ENCODE assay signal across 10 cellular contexts in the genomic region with DNA sequence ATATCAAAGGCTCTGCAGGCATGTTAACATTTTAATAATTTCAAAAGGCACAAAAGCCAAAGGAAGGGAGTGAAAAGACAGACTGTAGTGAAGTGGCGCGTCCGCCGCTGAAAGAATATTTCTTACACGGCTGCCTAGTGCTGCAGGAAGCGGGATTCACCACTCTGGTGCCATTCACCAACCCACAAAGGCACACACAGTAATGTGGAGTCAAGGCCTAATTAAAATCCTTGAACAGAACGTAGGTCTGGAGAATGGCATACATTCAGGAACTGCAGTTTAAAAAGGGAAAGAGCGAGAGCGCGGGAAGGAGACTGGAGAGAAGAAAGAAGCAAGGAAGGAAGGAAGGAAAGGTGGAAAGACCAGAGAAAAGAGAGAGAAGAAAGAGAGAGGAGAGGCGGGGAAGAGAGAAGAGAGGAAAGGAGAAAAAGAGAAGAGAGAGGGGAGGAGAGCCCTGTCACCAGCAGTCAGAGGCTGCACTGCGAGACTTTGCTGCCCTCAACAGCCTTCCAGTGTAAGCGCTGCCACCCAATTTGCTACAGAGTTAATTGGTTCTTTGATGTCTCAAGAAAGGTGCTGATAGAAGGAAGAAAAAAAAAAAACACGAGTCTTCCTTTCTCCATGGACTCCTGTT.
A peak's percentile ranks its signal among the peaks of the same experiment; 100 is the strongest.
DNase-seq lines count a peak whose midpoint lies in the region; ATAC-seq and TF ChIP-seq lines count a peak whose summit lies in the region.
"Had no signal": no experiment of that assay in that cellular context is flagged by ENCODE, and none has a peak within 500 bp of the region (broad histone marks: within the 10 kb centered on the region; RNA-seq: fewer than 3 reads in every experiment).

No MANE protein-coding gene starts in this region.

- no peaks in the 10 kb centered on the region for H3K9me3 Mint-ChIP-seq in CD8-positive, alpha-beta T cell

- no peak overlapping the region for H3K27ac ChIP-seq in CD8-positive, alpha-beta T cell (ENCODE audit: low read depth, low read length)
- no peak overlapping the region for H3K27ac ChIP-seq in HEK293 (ENCODE audit: extremely low read depth, low read depth, low read length)
- no peak overlapping the region for H3K27ac ChIP-seq in psoas muscle
- H3K27ac ChIP-seq: right lobe of liver had no signal

- ATAC-seq in CD8-positive, alpha-beta T cell = no peak
- ATAC-seq in T-helper 17 cell (peak; percentile 78), HG02588 (IDR thresholded peaks at IDR 0.05; ENCODE audit: unreplicated experiment) (no peak), psoas muscle (no peak), HG03280 (IDR thresholded peaks at IDR 0.05; ENCODE audit: unreplicated experiment) (no peak)

- no peak for DNase-seq in CD8-positive, alpha-beta T cell
- DNase-seq in T-helper 17 cell (no peak), left kidney (ENCODE audit: low read depth, low spot score) (peak; percentile 50), NCI-H187 treated with DMSO at 0.1 percent for 48 hours (lab: John Stamatoyannopoulos, UW) (no peak), psoas muscle (no peak)
- DNase-seq: activated CD4-positive, alpha-beta T cell treated with anti-CD3 and anti-CD28 coated beads for 1 hour; right lobe of liver had no signal

- peaks cover 32% of the 10 kb centered on the region for H3K27me3 Mint-ChIP-seq in CD8-positive, alpha-beta T cell (ENCODE audit: low read depth)
- H3K27me3 Mint-ChIP-seq in T-helper 17 cell = peaks cover 30% of the 10 kb centered on the region

- CTCF ChIA-PET in CD8-positive, alpha-beta T cell (lab: Charles Lee) = no interaction called here
- CTCF ChIA-PET in HEK293 (lab: Yijun Ruan, JAX) = interaction anchor here (0.6 kb wide), 1 partner anchor 51 kb away, joined by 3 read pairs; no protein-coding TSS in a partner anchor

- intact Hi-C loops in CD8-positive, alpha-beta T cell (cut with DNase I, micrococcal nuclease) = loop anchor here in 1 of 2 experiments (10.0 kb wide), 1 partner anchor 611 kb away; no protein-coding TSS in a partner anchor
- intact Hi-C loops in psoas muscle (cut with DNase I) = no loop called here

- no peaks in the 10 kb centered on the region for H3K36me3 Mint-ChIP-seq in CD8-positive, alpha-beta T cell
- H3K36me3 Mint-ChIP-seq in T-helper 17 cell (ENCODE audit: low read depth) = peaks cover 2% of the 10 kb centered on the region

- no peak for TF ChIP-seq CTCF in CD8-positive, alpha-beta T cell (IDR thresholded peaks at IDR 0.05)
- TF ChIP-seq CTCF in HEK293 (tag by site-specific recombination; IDR thresholded peaks at IDR 0.05) = no peak
- no peak for TF ChIP-seq CTCF in psoas muscle (IDR thresholded peaks at IDR 0.05)

- 75 to 77% (median 77%) methylated on average over 14 of the region's 14 CpGs for WGBS in psoas muscle, 3 donors

- H3K27me3 ChIP-seq in CD8-positive, alpha-beta T cell (ENCODE audit: insufficient read depth, low read length) = no peaks in the 10 kb centered on the region
- H3K27me3 ChIP-seq in psoas muscle (ENCODE audit: insufficient read depth in 3 of 3, low read length in 2 of 3) = peaks cover 0 to 7% (median 3%) of the 10 kb centered on the region in 3 donors

- no peak overlapping the region for H3K27ac Mint-ChIP-seq in CD8-positive, alpha-beta T cell
- H3K27ac Mint-ChIP-seq in T-helper 17 cell = no peak overlapping the region

- H3K4me3 Mint-ChIP-seq in CD8-positive, alpha-beta T cell = peak overlapping the region; percentile 3
- peak overlapping the region; percentile 47 for H3K4me3 Mint-ChIP-seq in T-helper 17 cell

- no peak overlapping the region for H3K4me3 ChIP-seq in CD8-positive, alpha-beta T cell (ENCODE audit: low read depth, low read length)
- no peak overlapping the region for H3K4me3 ChIP-seq in HEK293 (ENCODE audit: low read depth, low read length)
- H3K4me3 ChIP-seq in psoas muscle = no peak overlapping the region
- H3K4me3 ChIP-seq: right lobe of liver had no signal

- peaks cover 10% of the 10 kb centered on the region for H3K4me1 Mint-ChIP-seq in CD8-positive, alpha-beta T cell (ENCODE audit: low read depth)
- H3K4me1 Mint-ChIP-seq in T-helper 17 cell = peaks cover 27% of the 10 kb centered on the region

- no peaks in the 10 kb centered on the region for H3K4me1 ChIP-seq in CD8-positive, alpha-beta T cell (ENCODE audit: insufficient read depth, low read length)
- no peaks in the 10 kb centered on the region; the same call in 1 of the 2 replicates for H3K4me1 ChIP-seq in HEK293 (ENCODE audit: control insufficient read depth, insufficient read depth, low read length)
- H3K4me1 ChIP-seq in psoas muscle = no peaks in the 10 kb centered on the region

- POLR2A ChIA-PET in CD8-positive, alpha-beta T cell (lab: Charles Lee) = interaction anchor here (0.7 kb wide), 1 partner anchor 980 kb away, joined by 6 read pairs; no protein-coding TSS in a partner anchor
- POLR2A ChIA-PET in HEK293 (lab: Yijun Ruan, JAX) = no interaction called here

- no peaks in the 10 kb centered on the region for H3K36me3 ChIP-seq in CD8-positive, alpha-beta T cell (ENCODE audit: insufficient read depth, low read length)
- H3K36me3 ChIP-seq in HEK293 (ENCODE audit: control insufficient read depth in 2 of 2, insufficient read depth in 1 of 2, low read length in 2 of 2) (no peaks in the 10 kb centered on the region), psoas muscle (ENCODE audit: insufficient read depth in 1 of 2, low read depth in 1 of 2) (no peaks in the 10 kb centered on the region)
- H3K36me3 ChIP-seq: right lobe of liver had no signal

- no peaks in the 10 kb centered on the region for H3K9me3 ChIP-seq in CD8-positive, alpha-beta T cell (ENCODE audit: low read length)
- no peaks in the 10 kb centered on the region for H3K9me3 ChIP-seq in HEK293 (ENCODE audit: control insufficient read depth, insufficient read depth, low read depth, low read length)
- H3K9me3 ChIP-seq in T-helper 17 cell (ENCODE audit: control insufficient read depth, low read length, poor library complexity, severe bottlenecking) = no peaks in the 10 kb centered on the region
- no peaks in the 10 kb centered on the region for H3K9me3 ChIP-seq in psoas muscle
- H3K9me3 ChIP-seq: right lobe of liver had no signal

TF ChIP-seq in HEK293, 187 proteins besides CTCF, POLR2A, EP300 and RAD21:
- TF ChIP-seq, protein P1, sequence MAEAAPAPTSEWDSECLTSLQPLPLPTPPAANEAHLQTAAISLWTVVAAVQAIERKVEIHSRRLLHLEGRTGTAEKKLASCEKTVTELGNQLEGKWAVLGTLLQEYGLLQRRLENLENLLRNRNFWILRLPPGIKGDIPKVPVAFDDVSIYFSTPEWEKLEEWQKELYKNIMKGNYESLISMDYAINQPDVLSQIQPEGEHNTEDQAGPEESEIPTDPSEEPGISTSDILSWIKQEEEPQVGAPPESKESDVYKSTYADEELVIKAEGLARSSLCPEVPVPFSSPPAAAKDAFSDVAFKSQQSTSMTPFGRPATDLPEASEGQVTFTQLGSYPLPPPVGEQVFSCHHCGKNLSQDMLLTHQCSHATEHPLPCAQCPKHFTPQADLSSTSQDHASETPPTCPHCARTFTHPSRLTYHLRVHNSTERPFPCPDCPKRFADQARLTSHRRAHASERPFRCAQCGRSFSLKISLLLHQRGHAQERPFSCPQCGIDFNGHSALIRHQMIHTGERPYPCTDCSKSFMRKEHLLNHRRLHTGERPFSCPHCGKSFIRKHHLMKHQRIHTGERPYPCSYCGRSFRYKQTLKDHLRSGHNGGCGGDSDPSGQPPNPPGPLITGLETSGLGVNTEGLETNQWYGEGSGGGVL (tag by site-specific recombination; IDR thresholded peaks at IDR 0.05) = no peak
- TF ChIP-seq ZNF366 (tag by site-specific recombination; conservative IDR thresholded peaks at IDR 0.05) (peak; percentile 30; the same call in 1 of the 2 replicates), PRDM1 (tag by site-specific recombination; IDR thresholded peaks at IDR 0.05) (peak; percentile 82), ZNF138 (tag by site-specific recombination; IDR thresholded peaks at IDR 0.05; ENCODE audit: borderline replicate concordance) (no peak)
TF ChIP-seq in HEK293: peak in this region for 2.
